ENCODE assay signal across 8 cellular contexts in genomic region chr7:140640727-140641531, GRCh38. TPM values are rescaled to one million over a fixed set of nuclear protein-coding genes. Genes with fewer than 3 reads are reported as not detected.
DNase-seq lines count a peak whose midpoint lies in the region; ATAC-seq, FAIRE-seq and TF ChIP-seq lines count a peak whose summit lies in the region.

Gene DENND2A (minus strand): TSS chr7:140640813. CDS start chr7:140602397, 38,416 bp downstream.

- H3K27ac ChIP-seq in Panc1 (ENCODE audit: low read length) (no peak within 1 kb of the TSS), coronary artery (peak within 1 kb of the TSS; percentile 0 to 88), layer of hippocampus (ENCODE audit: low read depth, low read length) (peak within 1 kb of the TSS; percentile 83), smooth muscle cell (ENCODE audit: low read depth) (peak within 1 kb of the TSS; percentile 48)

- peak within 1 kb of the TSS; percentile 94 for H3K4me2 ChIP-seq in smooth muscle cell

- no peak within 1 kb of the TSS for H3K27ac Mint-ChIP-seq in activated naive CD4-positive, alpha-beta T cell treated with anti-CD3 and anti-CD28 coated beads, Interleukin-2, amount 10 ng/mL, durations not matched to agents 7 days and 5 days

- no peak for DNase-seq in activated naive CD4-positive, alpha-beta T cell treated with anti-CD3 and anti-CD28 coated beads, Interleukin-2, amount 10 ng/mL, durations not matched to agents 7 days and 5 days
- DNase-seq in activated naive CD4-positive, alpha-beta T cell treated with Interleukin-2 at 50 U/mL for 16 hours, result no peak
- DNase-seq in Panc1 (ENCODE audit: low read depth, low spot score) (no peak), coronary artery (ENCODE audit: low spot score) (no peak), smooth muscle cell (lab: John Stamatoyannopoulos, UW; ENCODE audit: unreplicated experiment) (peak; percentile 41), GM19239 (ENCODE audit: insufficient read length, low spot score) (no peak), dedifferentiated amniotic fluid mesenchymal stem cell (ENCODE audit: extremely low spot score) (no peak)

- H3K9me3 ChIP-seq in Panc1 (ENCODE audit: control insufficient read depth, insufficient read depth, low read depth, low read length), result no peaks in the 10 kb centered on the region
- no peaks in the 10 kb centered on the region for H3K9me3 ChIP-seq in smooth muscle cell (replicated peaks; ENCODE audit: low read depth)

- peak within 1 kb of the TSS; percentile 73 for H2AFZ ChIP-seq in smooth muscle cell (ENCODE audit: low read depth)

- CTCF ChIA-PET in activated naive CD4-positive, alpha-beta T cell treated with anti-CD3 and anti-CD28 coated beads, Interleukin-2, amount 10 ng/mL, durations not matched to agents 7 days and 5 days (lab: Charles Lee), result no interaction called here
- CTCF ChIA-PET in Panc1 (lab: Charles Lee), result no interaction called here

- H4K20me1 ChIP-seq in smooth muscle cell (ENCODE audit: low read depth), result peaks cover 18% of the 10 kb centered on the region

- H3K79me2 ChIP-seq in smooth muscle cell (ENCODE audit: low read depth), result no peaks in the 10 kb centered on the region

- intact Hi-C loops in Panc1 (cut with micrococcal nuclease; ENCODE audit: unreplicated experiment), result no loop called here

- no peaks in the 10 kb centered on the region for H3K9me3 Mint-ChIP-seq in activated naive CD4-positive, alpha-beta T cell treated with anti-CD3 and anti-CD28 coated beads, Interleukin-2, amount 10 ng/mL, durations not matched to agents 7 days and 5 days

- 4% methylated on average over 50 of the region's 79 CpGs for WGBS in smooth muscle cell (ENCODE audit: low lambda C conversion rate)

- in situ Hi-C loops in Panc1 (cut with HindIII; ENCODE audit: low pct_unique_long_range_greater_than_20kb, low sequenced_read_pairs), result no loop called here

- ATAC-seq in Panc1, result peak; percentile 36

- H3K36me3 ChIP-seq in Panc1 (ENCODE audit: control insufficient read depth, insufficient read depth, low read length), result no peaks in the 10 kb centered on the region
- no peaks in the 10 kb centered on the region for H3K36me3 ChIP-seq in smooth muscle cell (ENCODE audit: low read depth)

- peaks cover 17% of the 10 kb centered on the region for H3F3A ChIP-seq in smooth muscle cell (ENCODE audit: low read depth)

- BruUV-seq in Panc1 (replicated peaks; lab: Mats Ljungman, UMichigan), result no TSS peak

- POLR2A ChIA-PET in Panc1 (lab: Charles Lee), result no interaction called here

- H3K4me1 Mint-ChIP-seq in activated naive CD4-positive, alpha-beta T cell treated with anti-CD3 and anti-CD28 coated beads, Interleukin-2, amount 10 ng/mL, durations not matched to agents 7 days and 5 days, result peaks cover 15% of the 10 kb centered on the region

- peak within 1 kb of the TSS; percentile 73 for H3K4me3 Mint-ChIP-seq in activated naive CD4-positive, alpha-beta T cell treated with anti-CD3 and anti-CD28 coated beads, Interleukin-2, amount 10 ng/mL, durations not matched to agents 7 days and 5 days

- no peak for TF ChIP-seq CTCF in Panc1 (IDR thresholded peaks at IDR 0.05)
- no peak for TF ChIP-seq CTCF in coronary artery (IDR thresholded peaks at IDR 0.05)
- no peak for TF ChIP-seq CTCF in smooth muscle cell (IDR thresholded peaks at IDR 0.05; ENCODE audit: borderline replicate concordance, insufficient read depth, poor library complexity, severe bottlenecking)

- no peak for FAIRE-seq in GM19239 (lab: Jason Lieb, UNC)

- H3K27me3 ChIP-seq in Panc1 (ENCODE audit: control insufficient read depth, insufficient read depth, low read length) (peaks cover 3% of the 10 kb centered on the region; the same call in 1 of the 2 replicates), layer of hippocampus (ENCODE audit: control insufficient read depth, insufficient read depth, low read length) (peaks cover 2% of the 10 kb centered on the region), smooth muscle cell (ENCODE audit: low read depth) (no peaks in the 10 kb centered on the region)

- no peaks in the 10 kb centered on the region for H3K36me3 Mint-ChIP-seq in activated naive CD4-positive, alpha-beta T cell treated with anti-CD3 and anti-CD28 coated beads, Interleukin-2, amount 10 ng/mL, durations not matched to agents 7 days and 5 days

- H3K9ac ChIP-seq in smooth muscle cell (ENCODE audit: low read depth), result peak within 1 kb of the TSS; percentile 74

- H3K4me3 ChIP-seq in Panc1 (ENCODE audit: low read depth in 2 of 2, low read length in 2 of 2), result peak within 1 kb of the TSS; percentile 43 to 58
- peak within 1 kb of the TSS; percentile 81 for H3K4me3 ChIP-seq in coronary artery
- H3K4me3 ChIP-seq in smooth muscle cell, result peak within 1 kb of the TSS; percentile 66

- H3K27me3 Mint-ChIP-seq in activated naive CD4-positive, alpha-beta T cell treated with anti-CD3 and anti-CD28 coated beads, Interleukin-2, amount 10 ng/mL, durations not matched to agents 7 days and 5 days, result peaks cover 93% of the 10 kb centered on the region

- H3K4me1 ChIP-seq in Panc1 (ENCODE audit: control insufficient read depth, insufficient read depth, low read length) (no peaks in the 10 kb centered on the region), smooth muscle cell (ENCODE audit: low read depth) (peaks cover 20% of the 10 kb centered on the region)

RNA-seq across cellular contexts. Expression of gene DENND2A, which starts in this region (rescaled TPM):
- total RNA-seq in Panc1 (2021; ENCODE audit: unreplicated experiment), result 1.4 TPM
- 2.3 TPM for polyA plus RNA-seq in Panc1 (2012; ENCODE audit: insufficient read length)
- total RNA-seq in smooth muscle cell, result 2.8 and 4.6 TPM in 2 replicates
- polyA plus RNA-seq in smooth muscle cell, result 1.8 and 5.5 TPM in 2 replicates
